ENCODE assay signal across 11 cellular contexts in the genomic region with DNA sequence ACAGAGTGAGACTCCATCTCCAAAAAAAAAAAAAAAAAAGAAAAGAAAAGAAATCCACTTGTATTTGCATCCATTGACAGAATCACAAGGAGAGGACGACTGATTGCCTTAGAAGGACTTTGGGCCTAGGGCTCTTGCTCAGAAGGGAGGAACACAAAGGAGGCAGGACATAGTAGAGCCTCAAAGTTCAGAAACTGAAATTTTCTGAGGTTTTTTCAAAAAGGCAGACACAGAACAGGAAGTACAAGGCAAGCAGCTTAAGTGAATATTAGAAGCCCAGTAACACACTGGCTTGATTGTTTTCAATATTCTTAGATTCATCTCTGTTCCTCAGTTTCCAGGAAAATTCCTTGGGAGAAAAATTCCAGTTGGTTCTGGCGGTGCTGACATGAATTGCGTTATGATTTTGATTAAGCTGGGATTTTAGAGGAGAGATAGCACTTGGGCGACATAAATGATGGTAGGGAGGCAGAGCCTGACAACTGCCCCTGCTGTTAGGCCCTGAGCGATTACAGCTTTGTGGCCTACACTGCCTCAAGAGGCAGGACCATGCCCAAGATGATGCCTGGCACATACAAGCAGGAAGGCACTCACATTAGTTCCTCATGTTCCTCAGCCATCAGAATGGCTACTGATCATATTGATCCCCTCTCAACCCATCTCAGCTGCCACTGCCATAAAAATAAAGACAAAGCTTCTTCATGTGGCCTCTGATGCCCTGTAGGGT. TPM values are rescaled to one million over a fixed set of nuclear protein-coding genes. Genes with fewer than 3 reads are reported as not detected.
A peak's percentile ranks its signal among the peaks of the same experiment; 100 is the strongest.
DNase-seq lines count a peak whose midpoint lies in the region; ATAC-seq lines count a peak whose summit lies in the region.
"Had no signal": no experiment of that assay in that cellular context is flagged by ENCODE, and none has a peak within 500 bp of the region (broad histone marks: within the 10 kb centered on the region; RNA-seq: fewer than 3 reads in every experiment).

No MANE protein-coding gene starts in this region.

- peak overlapping the region; percentile 52 for H3K27ac Mint-ChIP-seq in activated CD4-positive, alpha-beta T cell treated with anti-CD3 and anti-CD28 coated beads for 36 hours
- H3K27ac Mint-ChIP-seq in T-helper 17 cell = peak overlapping the region; percentile 82
- H3K27ac Mint-ChIP-seq in naive thymus-derived CD8-positive, alpha-beta T cell = peak overlapping the region in 9 of 10 donors; percentile 9 to 75 (median 46)

- no peaks in the 10 kb centered on the region for H3K36me3 Mint-ChIP-seq in activated CD4-positive, alpha-beta T cell treated with anti-CD3 and anti-CD28 coated beads for 36 hours (ENCODE audit: low read depth)
- peaks cover 5% of the 10 kb centered on the region for H3K36me3 Mint-ChIP-seq in T-helper 17 cell (ENCODE audit: low read depth)
- peaks cover 0 to 2% (median 0%) of the 10 kb centered on the region in 3 donors for H3K36me3 Mint-ChIP-seq in naive thymus-derived CD8-positive, alpha-beta T cell

- H3K9me3 ChIP-seq in T-helper 17 cell (ENCODE audit: control insufficient read depth, low read length, poor library complexity, severe bottlenecking) = no peaks in the 10 kb centered on the region
- H3K9me3 ChIP-seq: ovary had no signal

- H3K9me3 Mint-ChIP-seq in activated CD4-positive, alpha-beta T cell treated with anti-CD3 and anti-CD28 coated beads for 36 hours (ENCODE audit: low read depth) = no peaks in the 10 kb centered on the region
- H3K9me3 Mint-ChIP-seq in naive thymus-derived CD8-positive, alpha-beta T cell = no peaks in the 10 kb centered on the region
- H3K9me3 Mint-ChIP-seq: brain had no signal

- H3K4me3 Mint-ChIP-seq in activated CD4-positive, alpha-beta T cell treated with anti-CD3 and anti-CD28 coated beads for 36 hours = no peak overlapping the region
- no peak overlapping the region for H3K4me3 Mint-ChIP-seq in T-helper 17 cell
- no peak overlapping the region for H3K4me3 Mint-ChIP-seq in naive thymus-derived CD8-positive, alpha-beta T cell
- H3K4me3 Mint-ChIP-seq: brain had no signal

- POLR2A ChIA-PET in activated CD4-positive, alpha-beta T cell treated with anti-CD3 and anti-CD28 coated beads for 36 hours (lab: Charles Lee) = no interaction called here
- POLR2A ChIA-PET in naive thymus-derived CD8-positive, alpha-beta T cell (lab: Charles Lee) = interaction anchor here (0.6 to 0.9 kb wide), 3 partner anchors 9 to 187 kb away, joined by 4 to 5 read pairs (median 4); no protein-coding TSS in a partner anchor

- no peak for DNase-seq in activated CD4-positive, alpha-beta T cell treated with anti-CD3 and anti-CD28 coated beads for 36 hours
- no peak for DNase-seq in activated CD4-positive, alpha-beta T cell treated with anti-CD3 and anti-CD28 coated beads for 48 hours
- DNase-seq in T-helper 17 cell = no peak
- no peak for DNase-seq in naive thymus-derived CD8-positive, alpha-beta T cell
- DNase-seq in 8988T = no peak
- no peak for DNase-seq in MV-4-11 (lab: John Stamatoyannopoulos, UW)
- no peak for DNase-seq in midbrain (lab: John Stamatoyannopoulos, UW)
- DNase-seq: NCI-H1417, ovary had no signal

- CTCF ChIA-PET in activated CD4-positive, alpha-beta T cell treated with anti-CD3 and anti-CD28 coated beads for 36 hours (lab: Charles Lee) = interaction anchor here (0.6 to 2.7 kb wide), 7 partner anchors 12 to 681 kb away, joined by 3 to 11 read pairs (median 4); partner anchors contain the start of gene CLPB

- intact Hi-C loops in activated CD4-positive, alpha-beta T cell treated with anti-CD3 and anti-CD28 coated beads for 36 hours (cut with DNase I, micrococcal nuclease) = no loop called here

- peak; percentile 59 for ATAC-seq in activated CD4-positive, alpha-beta T cell treated with anti-CD3 and anti-CD28 coated beads for 36 hours
- ATAC-seq in GM21423 (IDR thresholded peaks at IDR 0.05; ENCODE audit: unreplicated experiment) = peak; percentile 47
- ATAC-seq in T-helper 17 cell = no peak
- no peak for ATAC-seq in naive thymus-derived CD8-positive, alpha-beta T cell

- H3K4me1 Mint-ChIP-seq in activated CD4-positive, alpha-beta T cell treated with anti-CD3 and anti-CD28 coated beads for 36 hours = peaks cover 33% of the 10 kb centered on the region
- peaks cover 45% of the 10 kb centered on the region for H3K4me1 Mint-ChIP-seq in T-helper 17 cell
- H3K4me1 Mint-ChIP-seq in naive thymus-derived CD8-positive, alpha-beta T cell = peaks cover 22 to 36% (median 32%) of the 10 kb centered on the region in 4 donors

- H3K27me3 Mint-ChIP-seq in activated CD4-positive, alpha-beta T cell treated with anti-CD3 and anti-CD28 coated beads for 36 hours = no peaks in the 10 kb centered on the region
- H3K27me3 Mint-ChIP-seq in T-helper 17 cell = no peaks in the 10 kb centered on the region
- no peaks in the 10 kb centered on the region for H3K27me3 Mint-ChIP-seq in naive thymus-derived CD8-positive, alpha-beta T cell
- H3K27me3 Mint-ChIP-seq: brain had no signal

RNA-seq across cellular contexts. Expression of gene CLPB, which starts 15.3 kb away (rescaled TPM):
- 10 to 100 TPM; 35.8 to 40.2 TPM for total RNA-seq in activated CD4-positive, alpha-beta T cell treated with anti-CD3 and anti-CD28 coated beads for 36 hours
- total RNA-seq in T-helper 17 cell = 10 to 100 TPM; 13.0 to 14.4 TPM
- total RNA-seq in naive thymus-derived CD8-positive, alpha-beta T cell = 10 to 100 TPM; 16.1 to 19.4 TPM
- 1 to 10 TPM; 4.8 to 9.5 (median 5.0) TPM for polyA plus RNA-seq in naive thymus-derived CD8-positive, alpha-beta T cell

Comparison
In these comparisons a context has a peak if more than half of its experiments do, and no peak if none do; other contexts are left out.
1. ATAC-seq: peak in activated CD4-positive, alpha-beta T cell treated with anti-CD3 and anti-CD28 coated beads for 36 hours (single experiment) and GM21423 (single experiment); none in T-helper 17 cell (single experiment) and naive thymus-derived CD8-positive, alpha-beta T cell (0 of 2).
2. Peak in every context shown above with its lines, with median percentiles within 50 percentile points of each other: H3K27ac Mint-ChIP-seq.